Comparison of ENCODE assay signal across 11 cellular contexts in the genomic region with DNA sequence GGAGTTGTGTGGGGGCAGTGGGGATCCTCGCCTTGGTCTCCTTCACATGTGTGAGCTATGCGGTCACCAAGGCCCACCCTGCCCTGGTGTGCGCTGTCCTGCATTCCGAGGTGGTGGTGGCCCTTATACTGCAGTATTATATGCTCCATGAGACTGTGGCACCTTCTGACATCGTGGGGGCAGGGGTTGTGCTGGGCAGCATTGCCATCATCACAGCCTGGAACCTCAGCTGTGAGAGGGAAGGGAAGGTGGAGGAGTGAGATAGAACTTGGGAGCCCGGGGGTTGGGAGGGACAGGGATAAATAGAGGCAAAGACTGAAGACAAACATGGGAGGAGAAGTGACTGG. TPM values are rescaled to one million over a fixed set of nuclear protein-coding genes. Genes with fewer than 3 reads are reported as not detected.
DNase-seq lines count a peak whose midpoint lies in the region; ATAC-seq and TF ChIP-seq lines count a peak whose summit lies in the region.
"Not testable (repeated sequence)": the region's sequence is repeated elsewhere in the genome, so short reads cannot be mapped to it uniquely, and the experiment has no call there.
"Had no signal": no experiment of that assay in that cellular context is flagged by ENCODE, and none has a peak within 500 bp of the region (broad histone marks: within the 10 kb centered on the region; RNA-seq: fewer than 3 reads in every experiment).

No MANE protein-coding gene starts in this region.

- not testable (repeated sequence) for H3F3A ChIP-seq in OCI-LY1 (ENCODE audit: insufficient read depth, low read length)

- peaks cover 24% of the 10 kb centered on the region for H3K36me3 Mint-ChIP-seq in activated CD8-positive, alpha-beta memory T cell treated with anti-CD3 and anti-CD28 coated beads, Interleukin-2, amount 10 ng/mL, durations not matched to agents 7 days and 5 days

- peak overlapping the region; percentile 83 for H3K9ac ChIP-seq in ES-I3 (ENCODE audit: low read depth, low read length)
- peak overlapping the region; percentile 100 for H3K9ac ChIP-seq in OCI-LY1 (ENCODE audit: low read length)

- not testable (repeated sequence) for H4K20me1 ChIP-seq in OCI-LY1 (ENCODE audit: insufficient read depth, low read length)

- peak overlapping the region; percentile 90 for H3K4me3 Mint-ChIP-seq in activated CD8-positive, alpha-beta memory T cell treated with anti-CD3 and anti-CD28 coated beads, Interleukin-2, amount 10 ng/mL, durations not matched to agents 7 days and 5 days

- peak overlapping the region; percentile 93 for H3K4me3 ChIP-seq in OCI-LY1 (ENCODE audit: low read depth, low read length, poor library complexity, severe bottlenecking)
- H3K4me3 ChIP-seq in cardiac fibroblast (replicated peaks in 1 of 2; ENCODE audit: low read depth in 2 of 2, low read length in 2 of 2): peak overlapping the region; percentile 66 to 78
- peak overlapping the region; percentile 59 to 95 for H3K4me3 ChIP-seq in foreskin fibroblast (ENCODE audit: low read depth in 1 of 2, low read length in 2 of 2)
- H3K4me3 ChIP-seq in mucosa of descending colon: not testable (repeated sequence)
- peak overlapping the region; percentile 82 for H3K4me3 ChIP-seq in retinal pigment epithelial cell (ENCODE audit: low read length)
- peak overlapping the region in 2 of 4 donors; percentile 59 to 68 for H3K4me3 ChIP-seq in upper lobe of left lung

- not testable (repeated sequence) for H3K36me3 ChIP-seq in ES-I3 (ENCODE audit: insufficient read depth, low read length); OCI-LY1 (ENCODE audit: insufficient read depth, low read length); mucosa of descending colon (ENCODE audit: low read depth); upper lobe of left lung

- 39 to 77% methylated on average over 3 to 6 of the region's 6 CpGs for WGBS in upper lobe of left lung, 2 donors

- peak overlapping the region; percentile 98 for H3K27ac ChIP-seq in OCI-LY1 (ENCODE audit: low read depth, low read length, poor library complexity, severe bottlenecking)
- peak overlapping the region; percentile 98 to 100 (median 99) for H3K27ac ChIP-seq in upper lobe of left lung

- DNase-seq in activated CD8-positive, alpha-beta memory T cell treated with anti-CD3 and anti-CD28 coated beads, Interleukin-2, amount 10 ng/mL, durations not matched to agents 7 days and 5 days; cardiac fibroblast (ENCODE audit: low read depth in 2 of 2); foreskin fibroblast; retinal pigment epithelial cell (ENCODE audit: low read depth); upper lobe of left lung: not testable (repeated sequence)
- peak in 2 of 3 donors; percentile 25 to 52 for DNase-seq in mucosa of descending colon

- H3K4me2 ChIP-seq in OCI-LY1 (ENCODE audit: low read length): peak overlapping the region; percentile 99

- intact Hi-C loops in mucosa of descending colon (cut with DNase I, micrococcal nuclease): not testable (repeated sequence)

- peaks cover 66% of the 10 kb centered on the region for H3K4me1 Mint-ChIP-seq in activated CD8-positive, alpha-beta memory T cell treated with anti-CD3 and anti-CD28 coated beads, Interleukin-2, amount 10 ng/mL, durations not matched to agents 7 days and 5 days

- not testable (repeated sequence) for TF ChIP-seq POLR2A in upper lobe of left lung (IDR thresholded peaks at IDR 0.05)

- TF ChIP-seq EP300 in upper lobe of left lung (IDR thresholded peaks at IDR 0.05): not testable (repeated sequence)

- not testable (repeated sequence) for H3K27me3 Mint-ChIP-seq in activated CD8-positive, alpha-beta memory T cell treated with anti-CD3 and anti-CD28 coated beads, Interleukin-2, amount 10 ng/mL, durations not matched to agents 7 days and 5 days

- not testable (repeated sequence) for ATAC-seq in activated CD8-positive, alpha-beta memory T cell treated with anti-CD3 and anti-CD28 coated beads, Interleukin-2, amount 10 ng/mL, durations not matched to agents 7 days and 5 days; mucosa of descending colon; upper lobe of left lung (ENCODE audit: low FRiP score in 2 of 2)

- H3K9me3 Mint-ChIP-seq in activated CD8-positive, alpha-beta memory T cell treated with anti-CD3 and anti-CD28 coated beads, Interleukin-2, amount 10 ng/mL, durations not matched to agents 7 days and 5 days (ENCODE audit: low read depth): not testable (repeated sequence)

- H3K9me2 ChIP-seq in OCI-LY1 (ENCODE audit: low read depth, low read length): not testable (repeated sequence)

- not testable (repeated sequence) for TF ChIP-seq CTCF in OCI-LY1 (IDR thresholded peaks at IDR 0.05; ENCODE audit: low read length); cardiac fibroblast (IDR thresholded peaks at IDR 0.05; ENCODE audit: low read depth, low read length); foreskin fibroblast (IDR thresholded peaks at IDR 0.05; ENCODE audit: low read depth, low read length); mucosa of descending colon (IDR thresholded peaks at IDR 0.05); retinal pigment epithelial cell (conservative IDR thresholded peaks at IDR 0.05; ENCODE audit: low read depth, low read length); upper lobe of left lung (IDR thresholded peaks at IDR 0.05)

- not testable (repeated sequence) for H3K9me3 ChIP-seq in ES-I3 (ENCODE audit: control insufficient read depth, insufficient read depth, low read length); OCI-LY1 (ENCODE audit: low read length); mucosa of descending colon; upper lobe of left lung

- not testable (repeated sequence) for H3K27me3 ChIP-seq in OCI-LY1 (ENCODE audit: insufficient read depth, low read length); upper lobe of left lung

- H3K79me2 ChIP-seq in OCI-LY1 (ENCODE audit: insufficient read depth, low read length): peaks cover 29% of the 10 kb centered on the region

- CTCF ChIA-PET in activated CD8-positive, alpha-beta memory T cell treated with anti-CD3 and anti-CD28 coated beads, Interleukin-2, amount 10 ng/mL, durations not matched to agents 7 days and 5 days (lab: Charles Lee): not testable (repeated sequence)

- peak overlapping the region; percentile 100 for H3K27ac Mint-ChIP-seq in activated CD8-positive, alpha-beta memory T cell treated with anti-CD3 and anti-CD28 coated beads, Interleukin-2, amount 10 ng/mL, durations not matched to agents 7 days and 5 days

- not testable (repeated sequence) for H2AFZ ChIP-seq in OCI-LY1 (ENCODE audit: low read length)

- H3K4me1 ChIP-seq in ES-I3 (ENCODE audit: insufficient read depth, low read length) (peaks cover 22% of the 10 kb centered on the region), OCI-LY1 (ENCODE audit: insufficient read depth, low read length, severe bottlenecking) (peaks cover 55% of the 10 kb centered on the region), mucosa of descending colon (ENCODE audit: low read depth) (peaks cover 39% of the 10 kb centered on the region), upper lobe of left lung (peaks cover 32 to 55% (median 42%) of the 10 kb centered on the region in 4 donors)

RNA-seq across cellular contexts. Expression of gene POLR2A, which starts 1.5 kb away (rescaled TPM):
- 100 to 1,000 TPM; 198 to 228 TPM for total RNA-seq in activated CD8-positive, alpha-beta memory T cell treated with anti-CD3 and anti-CD28 coated beads, Interleukin-2, amount 10 ng/mL, durations not matched to agents 7 days and 5 days
- total RNA-seq in mucosa of descending colon (100 to 1,000 TPM; 101 to 124 (median 118) TPM), upper lobe of left lung (100 to 1,000 TPM in 4 of 6 donors, 10 to 100 TPM in 2; 79.5 to 139 (median 112) TPM)

RNA-seq across cellular contexts. Expression of gene SLC35G6, which starts 1.5 kb away (rescaled TPM):
- not detected for total RNA-seq in activated CD8-positive, alpha-beta memory T cell treated with anti-CD3 and anti-CD28 coated beads, Interleukin-2, amount 10 ng/mL, durations not matched to agents 7 days and 5 days
- total RNA-seq in mucosa of descending colon (not detected), upper lobe of left lung (not detected)
- total RNA-seq: aorta, foreskin keratinocyte, left colon had no signal

RNA-seq across cellular contexts. Expression of gene ZBTB4, which starts 3.3 kb away (rescaled TPM):
- total RNA-seq in activated CD8-positive, alpha-beta memory T cell treated with anti-CD3 and anti-CD28 coated beads, Interleukin-2, amount 10 ng/mL, durations not matched to agents 7 days and 5 days: 10 to 100 TPM; 24.5 to 27.7 TPM
- total RNA-seq in mucosa of descending colon (10 to 100 TPM; 16.6 to 93.9 (median 18.5) TPM), upper lobe of left lung (10 to 100 TPM; 54.4 to 90.1 (median 74.2) TPM)

RNA-seq across cellular contexts. Expression of gene CHRNB1, which starts 37.9 kb away (rescaled TPM):
- total RNA-seq in activated CD8-positive, alpha-beta memory T cell treated with anti-CD3 and anti-CD28 coated beads, Interleukin-2, amount 10 ng/mL, durations not matched to agents 7 days and 5 days: 10 to 100 TPM; 10.4 to 13.1 TPM
- total RNA-seq in mucosa of descending colon (1 to 10 TPM; 6.0 to 8.3 (median 7.7) TPM), upper lobe of left lung (10 to 100 TPM in 1 of 6 donors, 1 to 10 TPM in 5; 1.9 to 11.5 (median 7.0) TPM)

RNA-seq across cellular contexts. Expression of gene FGF11, which starts 43.4 kb away (rescaled TPM):
- total RNA-seq in activated CD8-positive, alpha-beta memory T cell treated with anti-CD3 and anti-CD28 coated beads, Interleukin-2, amount 10 ng/mL, durations not matched to agents 7 days and 5 days: 1 to 10 TPM; 3.6 to 4.1 TPM
- total RNA-seq in mucosa of descending colon: 1 to 10 TPM; 1.4 to 3.0 (median 2.2) TPM
- total RNA-seq in upper lobe of left lung: 1 to 10 TPM in 2 of 6 donors, under 1 TPM in 3, not detected in 1; 0.15 to 2.0 (median 0.57) TPM
